20 cellular contexts compared by ENCODE assay signal in the genomic region with DNA sequence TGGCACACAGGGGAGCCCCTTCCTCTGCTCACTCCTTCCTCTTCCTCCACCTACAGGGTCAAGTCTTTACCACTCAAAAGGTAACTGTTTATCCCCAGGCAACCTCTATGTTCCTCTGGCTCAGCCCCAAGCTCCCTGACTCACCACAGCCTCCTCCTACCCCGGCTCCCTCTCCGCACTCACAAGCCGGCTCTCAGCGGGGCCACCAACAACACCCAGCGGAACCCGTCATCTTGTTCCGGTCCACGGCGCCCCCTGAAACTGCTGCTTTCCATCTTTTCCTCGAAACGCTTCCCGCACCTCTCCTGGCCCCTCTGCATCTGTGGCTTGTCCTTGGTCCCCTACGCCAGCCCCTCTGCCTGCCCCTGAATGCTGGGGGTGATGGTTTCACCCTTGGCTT. TPM values are rescaled to one million over a fixed set of nuclear protein-coding genes. Genes with fewer than 3 reads are reported as not detected.
DNase-seq lines count a peak whose midpoint lies in the region; ATAC-seq, FAIRE-seq and TF ChIP-seq lines count a peak whose summit lies in the region.
"Had no signal": no experiment of that assay in that cellular context is flagged by ENCODE, and none has a peak within 500 bp of the region (broad histone marks: within the 10 kb centered on the region; RNA-seq: fewer than 3 reads in every experiment).

No MANE protein-coding gene starts in this region.

- no peak for TF ChIP-seq RAD21 in A549 (conservative IDR thresholded peaks at IDR 0.05 in 1 of 2, IDR thresholded peaks at IDR 0.05 in 1 of 2)

- DNase-seq in A549 (ENCODE audit: low read depth in 1 of 2, low spot score in 1 of 2) (no peak), Panc1 (ENCODE audit: low read depth, low spot score) (no peak), endothelial cell (ENCODE audit: low spot score) (no peak), omental fat pad (ENCODE audit: low spot score) (no peak), amygdala (lab: John Stamatoyannopoulos, UW) (no peak), hepatic stellate cell (ENCODE audit: low spot score) (no peak)
- no peak for DNase-seq in activated T-cell treated with anti-CD3 and anti-CD28 coated beads, Interleukin-2, amount 50 U/mL, for 24 hours
- DNase-seq: activated effector memory CD4-positive, alpha-beta T cell treated with Interleukin-2 at 50 U/mL for 16 hours; body of pancreas; CD4-positive, alpha-beta memory T cell; immature natural killer cell; midbrain; NCI-H1694 treated with DMSO at 0.1 percent for 48 hours; NCI-H510A treated with DMSO at 0.1 percent for 48 hours; occipital lobe; stimulated activated naive CD8-positive, alpha-beta T cell treated with anti-CD3 and anti-CD28 coated beads, Interleukin-15, amount 100 ng/mL, for 72 hours had no signal

- peaks cover 25% of the 10 kb centered on the region for H3K36me3 Mint-ChIP-seq in endothelial cell (ENCODE audit: low read depth, unreplicated experiment)
- no peaks in the 10 kb centered on the region for H3K36me3 Mint-ChIP-seq in activated T-cell treated with anti-CD3 and anti-CD28 coated beads, Interleukin-2, amount 50 U/mL, for 24 hours (ENCODE audit: low read depth)
- H3K36me3 Mint-ChIP-seq: CD4-positive, alpha-beta memory T cell; immature natural killer cell had no signal

- H3K4me2 ChIP-seq in A549, result peak overlapping the region; percentile 21; the same call in 1 of the 3 replicates
- H3K4me2 ChIP-seq: smooth muscle cell had no signal

- CTCF ChIA-PET in A549 (lab: Yijun Ruan, JAX) (no interaction called here), Panc1 (lab: Charles Lee) (no interaction called here)

- peaks cover 13% of the 10 kb centered on the region for H3K27me3 Mint-ChIP-seq in endothelial cell (ENCODE audit: unreplicated experiment)
- peaks cover 18% of the 10 kb centered on the region for H3K27me3 Mint-ChIP-seq in activated T-cell treated with anti-CD3 and anti-CD28 coated beads, Interleukin-2, amount 50 U/mL, for 24 hours

- peaks cover 2% of the 10 kb centered on the region for H3K4me1 Mint-ChIP-seq in endothelial cell (ENCODE audit: unreplicated experiment)
- H3K4me1 Mint-ChIP-seq in activated T-cell treated with anti-CD3 and anti-CD28 coated beads, Interleukin-2, amount 50 U/mL, for 24 hours (ENCODE audit: low read depth), result no peaks in the 10 kb centered on the region
- H3K4me1 Mint-ChIP-seq: CD4-positive, alpha-beta memory T cell; immature natural killer cell; stimulated activated naive CD8-positive, alpha-beta T cell treated with anti-CD3 and anti-CD28 coated beads, Interleukin-15, amount 100 ng/mL, for 72 hours had no signal

- TF ChIP-seq EP300 in A549 (IDR thresholded peaks at IDR 0.05), result no peak

- no peak for FAIRE-seq in A549 (lab: Jason Lieb, UNC)
- FAIRE-seq: A204.1 had no signal

- POLR2A ChIA-PET in A549 (lab: Yijun Ruan, JAX), result no interaction called here
- POLR2A ChIA-PET in Panc1 (lab: Charles Lee), result no interaction called here

- H3K4me1 ChIP-seq in A549 (peaks cover 12% of the 10 kb centered on the region; the same call in 2 of the 3 replicates), Panc1 (ENCODE audit: control insufficient read depth, insufficient read depth, low read length) (peaks cover 44% of the 10 kb centered on the region)
- H3K4me1 ChIP-seq: body of pancreas had no signal

- no peaks in the 10 kb centered on the region for H3K36me3 ChIP-seq in Panc1 (ENCODE audit: control insufficient read depth, insufficient read depth, low read length)

- H3K4me3 ChIP-seq in A549 (no peak overlapping the region), Panc1 (ENCODE audit: low read depth in 2 of 2, low read length in 2 of 2) (no peak overlapping the region)
- H3K4me3 ChIP-seq: body of pancreas, smooth muscle cell had no signal

- in situ Hi-C loops in Panc1 (cut with HindIII; ENCODE audit: low pct_unique_long_range_greater_than_20kb, low sequenced_read_pairs), result no loop called here

- no peak overlapping the region for H3K4me3 Mint-ChIP-seq in endothelial cell (ENCODE audit: unreplicated experiment)
- no peak overlapping the region for H3K4me3 Mint-ChIP-seq in activated T-cell treated with anti-CD3 and anti-CD28 coated beads, Interleukin-2, amount 50 U/mL, for 24 hours
- H3K4me3 Mint-ChIP-seq: CD4-positive, alpha-beta memory T cell; immature natural killer cell; stimulated activated naive CD8-positive, alpha-beta T cell treated with anti-CD3 and anti-CD28 coated beads, Interleukin-15, amount 100 ng/mL, for 72 hours had no signal

- no TSS peak for BruUV-seq in Panc1 (replicated peaks; lab: Mats Ljungman, UMichigan)

- intact Hi-C loops in Panc1 (cut with micrococcal nuclease; ENCODE audit: unreplicated experiment), result no loop called here

- TF ChIP-seq POLR2A in A549 (IDR thresholded peaks at IDR 0.05; ENCODE audit: low read length), result no peak

- no peaks in the 10 kb centered on the region for H3K27me3 ChIP-seq in Panc1 (ENCODE audit: control insufficient read depth, insufficient read depth, low read length)
- H3K27me3 ChIP-seq: body of pancreas had no signal

- H3K9me3 Mint-ChIP-seq in endothelial cell (ENCODE audit: unreplicated experiment), result no peaks in the 10 kb centered on the region
- no peaks in the 10 kb centered on the region for H3K9me3 Mint-ChIP-seq in activated T-cell treated with anti-CD3 and anti-CD28 coated beads, Interleukin-2, amount 50 U/mL, for 24 hours
- H3K9me3 Mint-ChIP-seq: CD4-positive, alpha-beta memory T cell; immature natural killer cell; stimulated activated naive CD8-positive, alpha-beta T cell treated with anti-CD3 and anti-CD28 coated beads, Interleukin-15, amount 100 ng/mL, for 72 hours had no signal

- WGBS in A549 (ENCODE audit: missing lambda C conversion rate), result 76% methylated on average over 13 of the region's 13 CpGs

- peak overlapping the region in 1 of 2 experiments; percentile 46; a peak in 2 of 6 replicates for H3K27ac ChIP-seq in A549
- H3K27ac ChIP-seq in Panc1 (ENCODE audit: low read length), result peak overlapping the region; percentile 70
- H3K27ac ChIP-seq: body of pancreas, VCaP had no signal

- TF ChIP-seq CTCF in A549 (IDR thresholded peaks at IDR 0.05) (no peak), Panc1 (IDR thresholded peaks at IDR 0.05) (no peak), endothelial cell (IDR thresholded peaks at IDR 0.05; ENCODE audit: unreplicated experiment) (no peak), omental fat pad (IDR thresholded peaks at IDR 0.05) (no peak)

- 0 out of 3 replicates have a peak, but pooled peaks cover 3% of the 10 kb centered on the region for H3K9me3 ChIP-seq in A549
- no peaks in the 10 kb centered on the region for H3K9me3 ChIP-seq in Panc1 (ENCODE audit: control insufficient read depth, insufficient read depth, low read depth, low read length)
- H3K9me3 ChIP-seq: body of pancreas had no signal

- ATAC-seq in A549, result peak; percentile 72 to 76; a peak in 5 of 6 replicates
- peak; percentile 81 for ATAC-seq in Panc1
- ATAC-seq in omental fat pad (ENCODE audit: low FRiP score), result peak; percentile 82
- no peak for ATAC-seq in HG03045 (IDR thresholded peaks at IDR 0.05; ENCODE audit: unreplicated experiment)
- ATAC-seq: body of pancreas; stimulated activated naive CD8-positive, alpha-beta T cell treated with anti-CD3 and anti-CD28 coated beads, Interleukin-15, amount 100 ng/mL, for 72 hours had no signal

- H3K27ac Mint-ChIP-seq in endothelial cell (ENCODE audit: unreplicated experiment), result peak overlapping the region; percentile 30
- no peak overlapping the region for H3K27ac Mint-ChIP-seq in activated T-cell treated with anti-CD3 and anti-CD28 coated beads, Interleukin-2, amount 50 U/mL, for 24 hours
- H3K27ac Mint-ChIP-seq: immature natural killer cell had no signal

TF ChIP-seq in A549, 52 proteins besides CTCF, POLR2A, EP300 and RAD21:
- no peak for TF ChIP-seq PHF8 (IDR thresholded peaks at IDR 0.05; ENCODE audit: borderline replicate concordance, low read depth)
- TF ChIP-seq, protein P1, sequence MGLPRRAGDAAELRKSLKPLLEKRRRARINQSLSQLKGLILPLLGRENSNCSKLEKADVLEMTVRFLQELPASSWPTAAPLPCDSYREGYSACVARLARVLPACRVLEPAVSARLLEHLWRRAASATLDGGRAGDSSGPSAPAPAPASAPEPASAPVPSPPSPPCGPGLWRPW (IDR thresholded peaks at IDR 0.05), result no peak
- TF ChIP-seq FOSL2 (IDR thresholded peaks at IDR 0.05), result no peak
- 0 out of 2 replicates have a peak, but pooled peaks have one; percentile 19 for TF ChIP-seq FOSL2 (CRISPR knock-in tag; IDR thresholded peaks at IDR 0.05)

RNA-seq across cellular contexts. Expression of a gene that starts 58.4 kb away (rescaled TPM):
- polyA plus RNA-seq in A549 (2011; rRNA removed) (22.2 and 24.6 TPM in 2 replicates), A549 (2017; fragmentation: RNase III; extraction: RNeasy Plus Mini Kit Qiagen cat#74134 plus additional on column Dnase treatment) (31.1 to 37.2 TPM (median 32.3 TPM) in 3 replicates)
- 37.0 and 51.9 TPM in 2 replicates for polyA plus RNA-seq in A549 (2012; cell fraction: cytosol; rRNA removed)
- polyA plus RNA-seq in A549 (2012; cell fraction: nucleus; rRNA removed), result 48.5 and 62.7 TPM in 2 replicates
- polyA minus RNA-seq in A549 (2011; rRNA and poly(A)+ RNA removed), result 51.8 and 54.6 TPM in 2 replicates
- total RNA-seq in Panc1 (2021; ENCODE audit: unreplicated experiment) (126 TPM), endothelial cell (ENCODE audit: unreplicated experiment) (53.9 TPM), omental fat pad (10 to 100 TPM in 3 of 4 donors, 1 to 10 TPM in 1; 6.8 to 16.6 (median 11.1) TPM)
- polyA plus RNA-seq in Panc1 (2012; ENCODE audit: insufficient read length), result 134 TPM
